In the genomic region with DNA sequence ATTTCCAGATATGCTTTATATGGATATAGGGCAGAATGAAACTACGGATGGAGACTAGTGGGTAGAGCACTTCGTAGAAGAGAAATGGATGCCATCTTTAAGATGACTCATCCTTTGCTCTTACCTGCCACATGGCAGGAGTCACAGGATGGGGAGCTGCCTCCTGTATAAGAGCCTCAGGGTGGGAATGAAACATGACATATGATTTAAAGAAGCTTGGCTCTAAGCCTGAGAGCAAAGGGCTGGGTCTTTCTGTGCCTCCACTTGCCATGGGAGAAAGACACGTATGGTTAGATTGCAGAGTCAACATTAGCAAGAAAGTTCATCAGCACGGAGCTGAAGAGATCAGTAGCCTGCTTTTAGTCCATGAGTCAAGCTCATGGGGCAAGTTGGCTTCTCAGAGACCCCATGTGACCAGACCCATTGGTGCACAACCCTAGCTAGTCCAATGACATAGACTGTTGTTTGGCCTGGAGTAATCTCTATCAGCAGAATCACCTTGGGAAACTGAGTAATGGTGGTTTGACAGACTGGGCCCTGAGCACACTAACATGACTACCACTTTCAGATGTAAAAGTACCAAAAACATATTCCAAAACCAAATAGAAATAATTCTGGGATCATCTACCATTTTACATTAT, we compare ENCODE assay signal across 19 cellular contexts. TPM values are rescaled to one million over a fixed set of nuclear protein-coding genes. Genes with fewer than 3 reads are reported as not detected.
DNase-seq lines count a peak whose midpoint lies in the region; ATAC-seq and TF ChIP-seq lines count a peak whose summit lies in the region.
"Had no signal": no experiment of that assay in that cellular context is flagged by ENCODE, and none has a peak within 500 bp of the region (broad histone marks: within the 10 kb centered on the region; RNA-seq: fewer than 3 reads in every experiment).

No MANE protein-coding gene starts in this region.

- H3K4me3 Mint-ChIP-seq in MCF 10A (ENCODE audit: unreplicated experiment): no peak overlapping the region
- peak overlapping the region; percentile 4 for H3K4me3 Mint-ChIP-seq in stimulated activated effector memory CD8-positive, alpha-beta T cell treated with anti-CD3 and anti-CD28 coated beads, Interleukin-12 subunit alpha, Interleukin-12 subunit beta, amount 100 ng/mL, for 72 hours
- H3K4me3 Mint-ChIP-seq: GM23338, IgD-negative memory B cell had no signal

- H3K4me2 ChIP-seq in hepatocyte: no peak overlapping the region
- H3K4me2 ChIP-seq: GM23338 had no signal

- no peaks in the 10 kb centered on the region for H3K36me3 ChIP-seq in breast epithelium
- no peaks in the 10 kb centered on the region for H3K36me3 ChIP-seq in SJCRH30
- no peaks in the 10 kb centered on the region for H3K36me3 ChIP-seq in hepatocyte (replicated peaks; ENCODE audit: insufficient read depth, low read depth)

- H3K27me3 Mint-ChIP-seq in MCF 10A (ENCODE audit: insufficient read depth, unreplicated experiment): no peaks in the 10 kb centered on the region
- H3K27me3 Mint-ChIP-seq: CD4-positive, CD25-positive, alpha-beta regulatory T cell; IgD-negative memory B cell had no signal

- no peaks in the 10 kb centered on the region for H4K20me1 ChIP-seq in hepatocyte (ENCODE audit: insufficient read depth, poor library complexity, severe bottlenecking)

- no peaks in the 10 kb centered on the region for H3K36me3 Mint-ChIP-seq in MCF 10A (ENCODE audit: insufficient read depth, unreplicated experiment)
- H3K36me3 Mint-ChIP-seq in stimulated activated effector memory CD8-positive, alpha-beta T cell treated with anti-CD3 and anti-CD28 coated beads, Interleukin-12 subunit alpha, Interleukin-12 subunit beta, amount 100 ng/mL, for 72 hours: peaks cover 14% of the 10 kb centered on the region

- CTCF ChIA-PET in MCF 10A (lab: Yijun Ruan, JAX): interaction anchor here (1.4 kb wide), 1 partner anchor 68 kb away, joined by 4 read pairs; no protein-coding TSS in a partner anchor

- TF ChIP-seq CTCF in MCF 10A (IDR thresholded peaks at IDR 0.05; ENCODE audit: unreplicated experiment) (no peak), breast epithelium (IDR thresholded peaks at IDR 0.05) (no peak), hepatocyte (IDR thresholded peaks at IDR 0.05; ENCODE audit: poor library complexity) (no peak)

- H3K9me3 Mint-ChIP-seq in MCF 10A (ENCODE audit: unreplicated experiment): no peaks in the 10 kb centered on the region
- H3K9me3 Mint-ChIP-seq in stimulated activated effector memory CD8-positive, alpha-beta T cell treated with anti-CD3 and anti-CD28 coated beads, Interleukin-12 subunit alpha, Interleukin-12 subunit beta, amount 100 ng/mL, for 72 hours: no peaks in the 10 kb centered on the region
- H3K9me3 Mint-ChIP-seq: GM23338 had no signal

- 99% methylated on average over 4 of the region's 4 CpGs for WGBS in hepatocyte (ENCODE audit: low lambda C conversion rate, missing lambda C conversion rate)

- H3K9me3 ChIP-seq in breast epithelium (no peaks in the 10 kb centered on the region), SJCRH30 (replicated peaks) (peaks cover 5% of the 10 kb centered on the region; the same call in 1 of the 2 replicates), hepatocyte (ENCODE audit: low read depth) (no peaks in the 10 kb centered on the region)

- DNase-seq in MCF 10A (ENCODE audit: unreplicated experiment) (peak; percentile 44), breast epithelium (ENCODE audit: low spot score in 2 of 2) (no peak), SJCRH30 (no peak), NCI-H146 treated with DMSO at 0.1 percent for 48 hours (lab: John Stamatoyannopoulos, UW; ENCODE audit: unreplicated experiment) (no peak), hepatocyte (ENCODE audit: low spot score) (no peak)
- no peak for DNase-seq in stimulated activated effector memory CD8-positive, alpha-beta T cell treated with anti-CD3 and anti-CD28 coated beads, Interleukin-12 subunit alpha, Interleukin-12 subunit beta, amount 100 ng/mL, for 72 hours (ENCODE audit: low spot score in 2 of 2)
- DNase-seq: ACHN; Calu3; CD4-positive, CD25-positive, alpha-beta regulatory T cell; NCI-H1436; NCI-H2227 treated with DMSO at 0.1 percent for 48 hours; NCI-H526; NK-92 treated with Interleukin-12 subunit alpha and Interleukin-12 subunit beta, amount 100 ng/mL, for 24 hours had no signal

- no peaks in the 10 kb centered on the region for H3K79me2 ChIP-seq in hepatocyte

- H3K9me2 ChIP-seq in hepatocyte (replicated peaks; ENCODE audit: insufficient read depth): no peaks in the 10 kb centered on the region

- H3K27ac Mint-ChIP-seq in MCF 10A (ENCODE audit: low read depth, unreplicated experiment): no peak overlapping the region
- H3K27ac Mint-ChIP-seq in stimulated activated effector memory CD8-positive, alpha-beta T cell treated with anti-CD3 and anti-CD28 coated beads, Interleukin-12 subunit alpha, Interleukin-12 subunit beta, amount 100 ng/mL, for 72 hours: peak overlapping the region; percentile 80
- H3K27ac Mint-ChIP-seq: IgD-negative memory B cell had no signal

- no TSS peak for BruUV-seq in MCF 10A (replicated peaks; lab: Mats Ljungman, UMichigan)

- H3K4me1 ChIP-seq in breast epithelium: no peaks in the 10 kb centered on the region
- H3K4me1 ChIP-seq in SJCRH30: peaks cover 68% of the 10 kb centered on the region
- no peaks in the 10 kb centered on the region for H3K4me1 ChIP-seq in hepatocyte (ENCODE audit: insufficient read depth)

- no peak overlapping the region for H2AFZ ChIP-seq in hepatocyte
- H2AFZ ChIP-seq: GM23338 had no signal

- H3K27me3 ChIP-seq in breast epithelium (no peaks in the 10 kb centered on the region), SJCRH30 (no peaks in the 10 kb centered on the region), hepatocyte (no peaks in the 10 kb centered on the region)

- no peak overlapping the region for H3K27ac ChIP-seq in breast epithelium
- peak overlapping the region; percentile 96 for H3K27ac ChIP-seq in SJCRH30
- H3K27ac ChIP-seq in cingulate gyrus (ENCODE audit: low read depth, low read length): peak overlapping the region; percentile 10
- H3K27ac ChIP-seq in hepatocyte: no peak overlapping the region

- peak; percentile 69 for ATAC-seq in stimulated activated effector memory CD8-positive, alpha-beta T cell treated with anti-CD3 and anti-CD28 coated beads, Interleukin-12 subunit alpha, Interleukin-12 subunit beta, amount 100 ng/mL, for 72 hours
- ATAC-seq in GM19328 (IDR thresholded peaks at IDR 0.05; ENCODE audit: unreplicated experiment): no peak
- ATAC-seq: GM23338 had no signal

- H3K4me3 ChIP-seq in breast epithelium: no peak overlapping the region
- H3K4me3 ChIP-seq in SJCRH30: no peak overlapping the region
- H3K4me3 ChIP-seq in hepatocyte: no peak overlapping the region
- H3K4me3 ChIP-seq: GM23338 had no signal

- no peaks in the 10 kb centered on the region for H3K4me1 Mint-ChIP-seq in MCF 10A (ENCODE audit: insufficient read depth, unreplicated experiment)
- peaks cover 45% of the 10 kb centered on the region for H3K4me1 Mint-ChIP-seq in stimulated activated effector memory CD8-positive, alpha-beta T cell treated with anti-CD3 and anti-CD28 coated beads, Interleukin-12 subunit alpha, Interleukin-12 subunit beta, amount 100 ng/mL, for 72 hours

- intact Hi-C loops in MCF 10A (cut with micrococcal nuclease) (no loop called here), breast epithelium (cut with DNase I; ENCODE audit: low total_unique reads) (no loop called here)

- no peak for TF ChIP-seq POLR2A in breast epithelium (IDR thresholded peaks at IDR 0.05)

- POLR2A ChIA-PET in MCF 10A (lab: Yijun Ruan, JAX): interaction anchor here (0.6 to 1.8 kb wide), 7 partner anchors 14 to 619 kb away, joined by 3 to 5 read pairs (median 4); no protein-coding TSS in a partner anchor

RNA-seq across cellular contexts. Expression of gene IL22, which starts 38.1 kb away (rescaled TPM):
- total RNA-seq in MCF 10A (2022) (not detected in 2 replicates), breast epithelium (not detected), hepatocyte (not detected in 2 replicates)
- total RNA-seq in SJCRH30 (2014; rRNA removed; shearing (Covaris generic)): not detected in 2 replicates
- polyA plus RNA-seq in hepatocyte: not detected in 2 replicates
- total RNA-seq: Calu3; CD4-positive, CD25-positive, alpha-beta regulatory T cell; G401; GM23338; HT1080 had no signal
- polyA plus RNA-seq: CD4-positive, CD25-positive, alpha-beta regulatory T cell; GM23338; IgD-negative memory B cell had no signal

RNA-seq across cellular contexts. Expression of gene MDM1, which starts 40.6 kb away (rescaled TPM):
- 11.8 and 17.5 TPM in 2 replicates for total RNA-seq in MCF 10A (2022)
- total RNA-seq in breast epithelium: 10 to 100 TPM; 13.1 to 38.6 (median 18.7) TPM
- total RNA-seq in SJCRH30 (2014; rRNA removed; shearing (Covaris generic)): 21.8 and 22.9 TPM in 2 replicates
- 8.4 and 14.9 TPM in 2 replicates for total RNA-seq in hepatocyte
- polyA plus RNA-seq in hepatocyte: 3.6 and 4.8 TPM in 2 replicates

Comparison
In these comparisons a context has a peak if more than half of its experiments do, and no peak if none do; other contexts are left out.
1. H3K27ac ChIP-seq: peak in SJCRH30 (single experiment) and cingulate gyrus (single experiment); none in breast epithelium (0 of 2) and hepatocyte (single experiment).